Comparison of ENCODE assay signal across 10 cellular contexts in the genomic region with DNA sequence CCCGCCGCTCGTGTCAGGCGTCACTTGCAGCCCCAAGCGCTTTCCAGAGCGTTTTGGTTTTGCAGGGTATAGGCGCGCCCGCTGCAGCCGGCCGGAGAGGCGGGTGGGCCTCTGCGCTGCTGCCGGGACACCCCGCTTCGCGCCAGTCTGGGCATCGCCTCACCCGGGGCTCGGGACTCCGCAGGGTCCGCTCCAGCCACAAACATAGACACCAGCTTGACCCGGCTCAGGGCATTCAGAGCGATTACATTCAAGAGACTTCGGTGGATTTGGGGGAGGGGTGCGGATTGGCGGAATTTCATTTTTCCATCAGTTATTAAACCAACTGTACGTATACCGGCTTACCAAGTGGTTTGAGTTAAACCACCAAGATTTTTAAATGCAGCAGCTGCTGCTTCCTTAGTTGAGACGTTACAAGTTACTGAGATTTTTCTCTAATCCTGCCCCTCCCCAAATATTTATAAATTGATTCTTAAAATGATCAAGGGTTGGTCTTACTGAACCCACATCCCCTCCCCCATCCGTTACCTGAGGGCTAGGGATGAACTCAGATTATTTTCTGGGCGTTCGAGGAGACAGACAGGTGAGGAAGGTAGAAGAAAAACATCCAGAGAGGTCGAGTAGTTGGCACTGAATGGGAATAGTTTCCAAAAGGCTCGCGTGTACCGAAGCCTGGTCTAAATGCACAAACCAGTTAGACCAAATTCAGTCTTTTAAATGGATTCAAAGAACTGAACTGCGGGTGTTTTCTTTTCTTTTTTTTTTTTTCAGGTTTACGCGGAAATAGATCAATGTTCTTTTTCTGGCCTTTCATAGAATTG. TPM values are rescaled to one million over a fixed set of nuclear protein-coding genes. Genes with fewer than 3 reads are reported as not detected.
DNase-seq lines count a peak whose midpoint lies in the region; ATAC-seq and TF ChIP-seq lines count a peak whose summit lies in the region.
"Had no signal": no experiment of that assay in that cellular context is flagged by ENCODE, and none has a peak within 500 bp of the region (broad histone marks: within the 10 kb centered on the region; RNA-seq: fewer than 3 reads in every experiment).

No MANE protein-coding gene starts in this region.

- H3K4me2 ChIP-seq in SK-N-SH = peak overlapping the region; percentile 95
- peak overlapping the region; percentile 98 for H3K4me2 ChIP-seq in hepatocyte

- no peaks in the 10 kb centered on the region for H3K79me2 ChIP-seq in SK-N-SH (ENCODE audit: insufficient read depth)
- no peaks in the 10 kb centered on the region for H3K79me2 ChIP-seq in hepatocyte

- H3K9me2 ChIP-seq in SK-N-SH (no peaks in the 10 kb centered on the region), hepatocyte (replicated peaks; ENCODE audit: insufficient read depth) (no peaks in the 10 kb centered on the region)

- intact Hi-C loops in prostate gland (cut with DNase I) (no loop called here), adrenal gland (cut with DNase I) (no loop called here)

- H2AFZ ChIP-seq in SK-N-SH (ENCODE audit: low read depth) (peak overlapping the region; percentile 38; the same call in 1 of the 2 replicates), hepatocyte (peak overlapping the region; percentile 39)

- DNase-seq in SK-N-SH (no peak), hepatocyte (ENCODE audit: low spot score) (no peak), prostate gland (ENCODE audit: low spot score) (no peak), NCI-H1417 (lab: John Stamatoyannopoulos, UW) (no peak), adrenal gland (no peak)
- no peak for DNase-seq in effector CD4-positive, alpha-beta T cell
- DNase-seq: HCEC 1CT, KG1 had no signal

- peak overlapping the region; percentile 68; the same call in 1 of the 2 replicates for H3K9ac ChIP-seq in ES-I3 (ENCODE audit: low read depth, low read length)
- no peak overlapping the region for H3K9ac ChIP-seq in SK-N-SH

- POLR2A ChIA-PET in SK-N-SH (lab: Yijun Ruan, JAX) = no interaction called here

- TF ChIP-seq RAD21 in SK-N-SH (IDR thresholded peaks at IDR 0.05; ENCODE audit: low read length) = no peak

- H3K4me3 ChIP-seq in SK-N-SH (ENCODE audit: low read depth in 2 of 2, low read length in 1 of 2) = peak overlapping the region; percentile 43 to 65; a peak in 3 of 4 replicates
- peak overlapping the region; percentile 55 for H3K4me3 ChIP-seq in hepatocyte
- peak overlapping the region; percentile 32 to 53 for H3K4me3 ChIP-seq in prostate gland
- peak overlapping the region in 1 of 4 donors; percentile 45 for H3K4me3 ChIP-seq in adrenal gland

- H3K36me3 ChIP-seq in ES-I3 (ENCODE audit: insufficient read depth, low read length) = no peaks in the 10 kb centered on the region
- no peaks in the 10 kb centered on the region for H3K36me3 ChIP-seq in SK-N-SH (replicated peaks in 1 of 2; ENCODE audit: control insufficient read depth in 1 of 2, insufficient read depth in 2 of 2, low read length in 1 of 2)
- H3K36me3 ChIP-seq in hepatocyte (replicated peaks; ENCODE audit: insufficient read depth, low read depth) = no peaks in the 10 kb centered on the region
- no peaks in the 10 kb centered on the region for H3K36me3 ChIP-seq in prostate gland
- no peaks in the 10 kb centered on the region for H3K36me3 ChIP-seq in adrenal gland (replicated peaks in 1 of 2)

- CTCF ChIA-PET in SK-N-SH (lab: Yijun Ruan, JAX) = interaction anchor here (1.1 to 11.0 kb wide), 5 partner anchors 32 to 145 kb away, joined by 3 to 164 read pairs (median 8); partner anchors contain the start of gene MAPT

- no peaks in the 10 kb centered on the region for H3K9me3 ChIP-seq in ES-I3 (ENCODE audit: control insufficient read depth, insufficient read depth, low read length)
- H3K9me3 ChIP-seq in SK-N-SH = no peaks in the 10 kb centered on the region
- H3K9me3 ChIP-seq in hepatocyte (ENCODE audit: low read depth) = no peaks in the 10 kb centered on the region
- H3K9me3 ChIP-seq in prostate gland = no peaks in the 10 kb centered on the region
- H3K9me3 ChIP-seq in adrenal gland (replicated peaks in 1 of 3) = no peaks in the 10 kb centered on the region

- no peak for ATAC-seq in HG03280 (IDR thresholded peaks at IDR 0.05; ENCODE audit: unreplicated experiment)

- TF ChIP-seq POLR2A in prostate gland (IDR thresholded peaks at IDR 0.05) (no peak), adrenal gland (IDR thresholded peaks at IDR 0.05) (no peak)

- H4K20me1 ChIP-seq in SK-N-SH (ENCODE audit: insufficient read depth) = peaks cover 6% of the 10 kb centered on the region; the same call in 1 of the 2 replicates
- no peaks in the 10 kb centered on the region for H4K20me1 ChIP-seq in hepatocyte (ENCODE audit: insufficient read depth, poor library complexity, severe bottlenecking)

- peaks cover 10% of the 10 kb centered on the region for H3F3A ChIP-seq in SK-N-SH (replicated peaks; ENCODE audit: insufficient read depth)

- H3K27me3 ChIP-seq in SK-N-SH (ENCODE audit: insufficient read depth) = peaks cover 65% of the 10 kb centered on the region
- peaks cover 95% of the 10 kb centered on the region for H3K27me3 ChIP-seq in hepatocyte
- no peaks in the 10 kb centered on the region for H3K27me3 ChIP-seq in prostate gland (replicated peaks; ENCODE audit: insufficient read depth)
- peaks cover 37% of the 10 kb centered on the region for H3K27me3 ChIP-seq in adrenal gland

- H3K4me1 ChIP-seq in ES-I3 (ENCODE audit: insufficient read depth, low read length) (peaks cover 8% of the 10 kb centered on the region), SK-N-SH (ENCODE audit: control insufficient read depth in 1 of 2, insufficient read depth in 2 of 2, low read depth in 1 of 2, low read length in 1 of 2) (peaks cover 4 to 24% of the 10 kb centered on the region in 2 experiments; a peak in 1 of 4 replicates), hepatocyte (ENCODE audit: insufficient read depth) (peaks cover 15% of the 10 kb centered on the region), prostate gland (replicated peaks) (peaks cover 6% of the 10 kb centered on the region), adrenal gland (replicated peaks in 1 of 2) (peaks cover 18 to 23% of the 10 kb centered on the region in 2 donors)

- TF ChIP-seq EP300 in SK-N-SH (IDR thresholded peaks at IDR 0.05; ENCODE audit: borderline replicate concordance in 1 of 2, low read depth in 1 of 2, low read length in 1 of 2) = no peak

- no peak overlapping the region for H3K27ac ChIP-seq in SK-N-SH (ENCODE audit: low read depth in 2 of 2, low read length in 1 of 2)
- H3K27ac ChIP-seq in hepatocyte = no peak overlapping the region
- peak overlapping the region in 1 of 2 donors; percentile 13 for H3K27ac ChIP-seq in prostate gland
- no peak overlapping the region for H3K27ac ChIP-seq in adrenal gland

- no peak for TF ChIP-seq CTCF in SK-N-SH (IDR thresholded peaks at IDR 0.05)
- no peak for TF ChIP-seq CTCF in hepatocyte (IDR thresholded peaks at IDR 0.05; ENCODE audit: poor library complexity)
- TF ChIP-seq CTCF in prostate gland (IDR thresholded peaks at IDR 0.05) = no peak
- TF ChIP-seq CTCF in adrenal gland (IDR thresholded peaks at IDR 0.05) = no peak

- WGBS in SK-N-SH (ENCODE audit: low lambda C conversion rate) = 64% methylated on average over 21 of the region's 40 CpGs
- 18% methylated on average over 39 of the region's 40 CpGs for WGBS in hepatocyte (ENCODE audit: low lambda C conversion rate, missing lambda C conversion rate)
- 19% methylated on average over 34 of the region's 40 CpGs for WGBS in prostate gland
- 26 to 56% (median 29%) methylated on average over 18 to 40 of the region's 40 CpGs for WGBS in adrenal gland, 4 donors

TF ChIP-seq in SK-N-SH, 30 proteins besides CTCF, POLR2A, EP300 and RAD21:
- TF ChIP-seq FOSL2 (IDR thresholded peaks at IDR 0.05; ENCODE audit: borderline replicate concordance, low read depth) (no peak), FOXJ3 (CRISPR knock-in tag; IDR thresholded peaks at IDR 0.05) (no peak), EZH2phosphoT487 (IDR thresholded peaks at IDR 0.05; ENCODE audit: borderline replicate concordance, low read depth) (no peak; the same call in 1 of the 2 replicates), MXI1 (IDR thresholded peaks at IDR 0.05; ENCODE audit: low read depth, low read length) (no peak), SIN3A (IDR thresholded peaks at IDR 0.05; ENCODE audit: borderline replicate concordance, low read depth, low read length) (no peak), ELF1 (IDR thresholded peaks at IDR 0.05) (no peak), TEAD4 (IDR thresholded peaks at IDR 0.05; ENCODE audit: borderline replicate concordance, insufficient read depth) (no peak), GATA2 (CRISPR knock-in tag; IDR thresholded peaks at IDR 0.05) (no peak), RCOR1 (IDR thresholded peaks at IDR 0.05; ENCODE audit: low read length) (no peak)
- TF ChIP-seq, protein P1, sequence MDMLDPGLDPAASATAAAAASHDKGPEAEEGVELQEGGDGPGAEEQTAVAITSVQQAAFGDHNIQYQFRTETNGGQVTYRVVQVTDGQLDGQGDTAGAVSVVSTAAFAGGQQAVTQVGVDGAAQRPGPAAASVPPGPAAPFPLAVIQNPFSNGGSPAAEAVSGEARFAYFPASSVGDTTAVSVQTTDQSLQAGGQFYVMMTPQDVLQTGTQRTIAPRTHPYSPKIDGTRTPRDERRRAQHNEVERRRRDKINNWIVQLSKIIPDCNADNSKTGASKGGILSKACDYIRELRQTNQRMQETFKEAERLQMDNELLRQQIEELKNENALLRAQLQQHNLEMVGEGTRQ (IDR thresholded peaks at IDR 0.05; ENCODE audit: borderline replicate concordance, low read depth, low read length) = no peak

RNA-seq across cellular contexts. Expression of gene CRHR1, which starts 1.5 kb away (rescaled TPM):
- polyA plus RNA-seq in SK-N-SH (2012; rRNA removed) (0.13 and 0.31 TPM in 2 replicates), hepatocyte (not detected in 2 replicates), adrenal gland (not detected)
- 0.06 and 0.22 TPM in 2 replicates for polyA plus RNA-seq in SK-N-SH (2012; cell fraction: cytosol; rRNA removed)
- polyA plus RNA-seq in SK-N-SH (2012; cell fraction: nucleus; rRNA removed) = 1.4 and 1.5 TPM in 2 replicates
- total RNA-seq in hepatocyte (not detected in 2 replicates), prostate gland (1 to 10 TPM; 1.4 to 2.1 TPM), adrenal gland (under 1 TPM in 1 of 8 donors, not detected in 7; 0.27 TPM)

RNA-seq across cellular contexts. Expression of gene SPPL2C, which starts 59.1 kb away (rescaled TPM):
- not detected in 2 replicates for polyA plus RNA-seq in SK-N-SH (2012; rRNA removed)
- not detected in 2 replicates for polyA plus RNA-seq in SK-N-SH (2012; cell fraction: cytosol; rRNA removed)
- polyA plus RNA-seq in SK-N-SH (2012; cell fraction: nucleus; rRNA removed) = not detected in 2 replicates
- not detected in 2 replicates for total RNA-seq in hepatocyte
- polyA plus RNA-seq in hepatocyte = not detected in 2 replicates
- 1 to 10 TPM in 1 of 2 donors, not detected in 1; 1.5 TPM for total RNA-seq in prostate gland
- not detected for total RNA-seq in adrenal gland
- not detected for polyA plus RNA-seq in adrenal gland
